Comparison of ENCODE assay signal across 8 cellular contexts in genomic region chr12:123714302-123714627, GRCh38. TPM values are rescaled to one million over a fixed set of nuclear protein-coding genes. Genes with fewer than 3 reads are reported as not detected.
A peak's percentile ranks its signal among the peaks of the same experiment; 100 is the strongest.
DNase-seq lines count a peak whose midpoint lies in the region; ATAC-seq and TF ChIP-seq lines count a peak whose summit lies in the region.

No MANE protein-coding gene starts in this region.

- peaks cover 4% of the 10 kb centered on the region for H3K36me3 Mint-ChIP-seq in brain

- BruUV-seq in OCI-LY7 (replicated peaks; lab: Mats Ljungman, UMichigan), result no TSS peak

- H3K4me3 ChIP-seq in OCI-LY7 (ENCODE audit: low read depth, low read length, poor library complexity, severe bottlenecking) (peak overlapping the region; percentile 87), osteoblast (ENCODE audit: insufficient read depth, low read length) (no peak overlapping the region)

- H3K9me3 ChIP-seq in OCI-LY7 (ENCODE audit: low read length), result no peaks in the 10 kb centered on the region
- H3K9me3 ChIP-seq in osteoblast (ENCODE audit: low read depth, low read length), result no peaks in the 10 kb centered on the region

- no peaks in the 10 kb centered on the region for H3K9me2 ChIP-seq in OCI-LY7 (ENCODE audit: insufficient read depth, low read length)

- H3K36me3 ChIP-seq in OCI-LY7 (ENCODE audit: insufficient read depth, low read length), result peaks cover 16% of the 10 kb centered on the region
- no peaks in the 10 kb centered on the region for H3K36me3 ChIP-seq in osteoblast (ENCODE audit: insufficient read depth, low read length)

- H2AFZ ChIP-seq in OCI-LY7 (ENCODE audit: low read length) (no peak overlapping the region), osteoblast (ENCODE audit: low read length) (no peak overlapping the region)

- intact Hi-C loops in OCI-LY7 (cut with micrococcal nuclease; ENCODE audit: unreplicated experiment), result loop anchor here (5.0 kb wide), 2 partner anchors 132 to 258 kb away; partner anchors contain the start of genes CCDC92, TMED2 and ZNF664

- CTCF ChIA-PET in OCI-LY7 (lab: Charles Lee; ENCODE audit: unreplicated experiment), result interaction anchor here (0.9 to 1.0 kb wide), 2 partner anchors 10 to 112 kb away, joined by 3 read pairs; no protein-coding TSS in a partner anchor

- H3K27ac ChIP-seq in OCI-LY7 (ENCODE audit: low read depth, low read length, poor library complexity, severe bottlenecking) (peak overlapping the region; percentile 33), osteoblast (ENCODE audit: low read depth, low read length) (no peak overlapping the region)

- peaks cover 41% of the 10 kb centered on the region for H3K79me2 ChIP-seq in OCI-LY7 (ENCODE audit: insufficient read depth, low read depth, low read length)
- peaks cover 36% of the 10 kb centered on the region for H3K79me2 ChIP-seq in osteoblast (ENCODE audit: insufficient read depth, low read length)

- POLR2A ChIA-PET in OCI-LY7 (lab: Charles Lee), result interaction anchor here (0.6 to 0.9 kb wide), 3 partner anchors 13 to 1334 kb away, joined by 3 to 6 read pairs (median 3); no protein-coding TSS in a partner anchor

- peaks cover 25% of the 10 kb centered on the region for H3K4me1 ChIP-seq in OCI-LY7 (ENCODE audit: insufficient read depth, low read length, poor library complexity, severe bottlenecking)
- H3K4me1 ChIP-seq in osteoblast (ENCODE audit: insufficient read depth, low read length), result peaks cover 12% of the 10 kb centered on the region

- peaks cover 11% of the 10 kb centered on the region for H3K27me3 Mint-ChIP-seq in brain

- no peak for ATAC-seq in HG02678 (IDR thresholded peaks at IDR 0.05; ENCODE audit: unreplicated experiment)

- H4K20me1 ChIP-seq in OCI-LY7 (ENCODE audit: insufficient read depth, low read length) (peaks cover 24% of the 10 kb centered on the region), osteoblast (ENCODE audit: insufficient read depth, low read length) (peaks cover 3% of the 10 kb centered on the region)

- no peaks in the 10 kb centered on the region for H3K9me3 Mint-ChIP-seq in brain

- no peaks in the 10 kb centered on the region for H3K27me3 ChIP-seq in osteoblast (ENCODE audit: insufficient read depth, low read length)

- peak overlapping the region; percentile 63 to 97 (median 91) for H3K4me3 Mint-ChIP-seq in brain

- H3K4me1 Mint-ChIP-seq in brain, result peaks cover 36% of the 10 kb centered on the region

- TF ChIP-seq CTCF in OCI-LY7 (conservative IDR thresholded peaks at IDR 0.05; ENCODE audit: low read length) (no peak), brain (conservative IDR thresholded peaks at IDR 0.05) (no peak), osteoblast (IDR thresholded peaks at IDR 0.05; ENCODE audit: extremely low read depth, low read depth, low read length) (no peak)

- DNase-seq in SIG-M5 treated with dmso at 0.1 percent for 504 hours (lab: John Stamatoyannopoulos, UW; ENCODE audit: unreplicated experiment) (peak; percentile 60), SIG-M5 (lab: John Stamatoyannopoulos, UW) (no peak), OCI-LY7 (ENCODE audit: low spot score) (no peak), osteoblast (ENCODE audit: insufficient read length, low spot score, missing footprints) (no peak), C1 segment of cervical spinal cord (lab: John Stamatoyannopoulos, UW) (no peak)
- peak; percentile 71 for DNase-seq in stimulated activated CD8-positive, alpha-beta memory T cell treated with anti-CD3 and anti-CD28 coated beads, Interleukin-4, amount 100 ng/mL, for 48 hours

- peak overlapping the region; percentile 90 for H3K4me2 ChIP-seq in OCI-LY7 (ENCODE audit: low read length)
- H3K4me2 ChIP-seq in osteoblast (ENCODE audit: insufficient read depth, low read length), result no peak overlapping the region

- H3K27ac Mint-ChIP-seq in brain, result peak overlapping the region in 3 of 5 experiments; percentile 32 to 41 (median 38)

RNA-seq across cellular contexts. Expression of gene ATP6V0A2, which starts 2.1 kb away (rescaled TPM):
- total RNA-seq in OCI-LY7 (2014; rRNA removed; shearing (Covaris generic)), result 44.2 and 52.8 TPM in 2 replicates
- total RNA-seq in OCI-LY7 (2022) (59.0 and 68.1 TPM in 2 replicates), osteoblast (27.1 and 31.1 TPM in 2 replicates)
- polyA plus RNA-seq in brain (ENCODE audit: insufficient read depth, low read depth, low replicate concordance), result 7.0 TPM

RNA-seq across cellular contexts. Expression of gene TCTN2, which starts 43.4 kb away (rescaled TPM):
- 6.3 and 7.8 TPM in 2 replicates for total RNA-seq in OCI-LY7 (2014; rRNA removed; shearing (Covaris generic))
- total RNA-seq in OCI-LY7 (2022) (3.7 and 4.7 TPM in 2 replicates), osteoblast (23.5 and 23.6 TPM in 2 replicates)
- polyA plus RNA-seq in brain (ENCODE audit: insufficient read depth, low read depth, low replicate concordance), result 7.5 TPM

RNA-seq across cellular contexts. Expression of gene DNAH10, which starts 47.8 kb away (rescaled TPM):
- total RNA-seq in OCI-LY7 (2014; rRNA removed; shearing (Covaris generic)), result 0.19 TPM in 1 of 2 replicates, not detected in the other
- total RNA-seq in OCI-LY7 (2022) (0.04 and 0.11 TPM in 2 replicates), osteoblast (0.72 and 1.5 TPM in 2 replicates)
- 0.75 TPM for polyA plus RNA-seq in brain (ENCODE audit: insufficient read depth, low read depth, low replicate concordance)

Comparison
In these comparisons a context has a peak if more than half of its experiments do, and no peak if none do; other contexts are left out.
1. DNase-seq: peak in SIG-M5 treated with dmso at 0.1 percent for 504 hours (single experiment) and stimulated activated CD8-positive, alpha-beta memory T cell treated with anti-CD3 and anti-CD28 coated beads, Interleukin-4, amount 100 ng/mL, for 48 hours (single experiment); none in SIG-M5 (single experiment), OCI-LY7 (single experiment), osteoblast (single experiment) and C1 segment of cervical spinal cord (0 of 14).